In the genomic region with DNA sequence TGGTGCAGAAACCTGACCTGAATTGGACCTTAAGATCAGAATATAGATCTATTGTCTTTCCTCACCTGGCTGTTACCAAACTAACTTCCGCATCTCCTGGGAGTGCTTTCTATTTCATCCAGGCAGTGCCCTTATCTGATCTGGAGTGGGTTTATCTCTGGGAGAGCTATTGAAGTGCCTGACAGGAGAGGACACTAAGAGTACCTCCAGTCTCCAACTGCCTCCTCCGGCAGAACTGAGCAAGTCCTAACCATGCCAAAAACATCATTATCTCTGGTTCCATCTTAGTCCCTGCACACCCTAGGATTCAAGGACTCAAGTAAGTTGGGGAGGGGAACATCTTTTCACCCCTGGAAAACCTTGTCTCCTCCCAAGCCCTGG, we compare ENCODE assay signal across 15 cellular contexts. TPM values are rescaled to one million over a fixed set of nuclear protein-coding genes. Genes with fewer than 3 reads are reported as not detected.
DNase-seq lines count a peak whose midpoint lies in the region; ATAC-seq, FAIRE-seq and TF ChIP-seq lines count a peak whose summit lies in the region.
"Had no signal": no experiment of that assay in that cellular context is flagged by ENCODE, and none has a peak within 500 bp of the region (broad histone marks: within the 10 kb centered on the region; RNA-seq: fewer than 3 reads in every experiment).

No MANE protein-coding gene starts in this region.

- H3K27me3 Mint-ChIP-seq in astrocyte (ENCODE audit: low read depth, unreplicated experiment) = no peaks in the 10 kb centered on the region

- no peaks in the 10 kb centered on the region for H4K20me1 ChIP-seq in astrocyte (ENCODE audit: insufficient read depth, low read length)

- H3K4me3 ChIP-seq in astrocyte (ENCODE audit: insufficient read depth, low read depth, low read length) (no peak overlapping the region), prostate gland (no peak overlapping the region), left lung (no peak overlapping the region)
- H3K4me3 ChIP-seq: GM23338, skin epidermis, tibial nerve had no signal

- peaks cover 36% of the 10 kb centered on the region for H3K4me1 ChIP-seq in astrocyte (ENCODE audit: insufficient read depth, low read length)
- H3K4me1 ChIP-seq in prostate gland (replicated peaks) = no peaks in the 10 kb centered on the region
- peaks cover 13 to 55% of the 10 kb centered on the region in 2 donors for H3K4me1 ChIP-seq in left lung

- H3K79me2 ChIP-seq in astrocyte (ENCODE audit: insufficient read depth, low read length) = no peaks in the 10 kb centered on the region

- H2AFZ ChIP-seq in astrocyte (ENCODE audit: low read depth, low read length) = no peak overlapping the region
- H2AFZ ChIP-seq: GM23338 had no signal

- H3K27me3 ChIP-seq in astrocyte (ENCODE audit: insufficient read depth, low read length) = no peaks in the 10 kb centered on the region
- H3K27me3 ChIP-seq in prostate gland (replicated peaks; ENCODE audit: insufficient read depth) = no peaks in the 10 kb centered on the region
- H3K27me3 ChIP-seq in left lung = no peaks in the 10 kb centered on the region
- H3K27me3 ChIP-seq: tibial nerve had no signal

- peaks cover 1% of the 10 kb centered on the region for H3K36me3 Mint-ChIP-seq in astrocyte (ENCODE audit: low read depth, unreplicated experiment)

- peak overlapping the region; percentile 24 for H3K9ac ChIP-seq in astrocyte (ENCODE audit: low read length)

- H3K4me2 ChIP-seq in astrocyte (ENCODE audit: low read length) = peak overlapping the region; percentile 4
- H3K4me2 ChIP-seq: GM23338 had no signal

- ATAC-seq in activated CD4-positive, CD25-positive, alpha-beta regulatory T cell treated with anti-CD3 and anti-CD28 coated beads, Interleukin-2, amount 50 U/mL, for 24 hours = peak; percentile 9 to 11
- ATAC-seq in left lung = no peak
- ATAC-seq: GM23338, left lobe of liver had no signal

- H3K27ac ChIP-seq in astrocyte (ENCODE audit: low read depth, low read length) (peak overlapping the region; percentile 75), prostate gland (no peak overlapping the region), left lung (peak overlapping the region in 1 of 2 donors; percentile 79)
- H3K27ac ChIP-seq: tibial nerve had no signal

- TF ChIP-seq CTCF in astrocyte (IDR thresholded peaks at IDR 0.05; ENCODE audit: insufficient read depth, low read depth, low read length) (no peak), prostate gland (IDR thresholded peaks at IDR 0.05) (no peak), left lung (IDR thresholded peaks at IDR 0.05) (no peak)

- FAIRE-seq in RCC 7860 (lab: Jason Lieb, UNC) (no peak), astrocyte (lab: Jason Lieb, UNC) (no peak)

- peaks cover 2% of the 10 kb centered on the region for H3K9me3 Mint-ChIP-seq in astrocyte (ENCODE audit: unreplicated experiment)
- H3K9me3 Mint-ChIP-seq: GM23338 had no signal

- DNase-seq in activated CD4-positive, CD25-positive, alpha-beta regulatory T cell treated with anti-CD3 and anti-CD28 coated beads, Interleukin-2, amount 50 U/mL, for 72 hours = no peak
- DNase-seq in RCC 7860 (ENCODE audit: low spot score) (peak; percentile 24), astrocyte (ENCODE audit: low read depth) (no peak), prostate gland (ENCODE audit: low spot score) (peak; percentile 18), left lung (no peak), dermis blood vessel endothelial cell (no peak), 8988T (no peak)
- DNase-seq: glutamatergic neuron had no signal

- intact Hi-C loops in prostate gland (cut with DNase I) (no loop called here), left lung (cut with DNase I) (no loop called here)

- H3K27ac Mint-ChIP-seq in astrocyte (ENCODE audit: unreplicated experiment) = peak overlapping the region; percentile 99
- H3K27ac Mint-ChIP-seq: activated CD8-positive, alpha-beta memory T cell treated with anti-CD3 and anti-CD28 coated beads, Interleukin-2, amount 10 ng/mL, durations not matched to agents 7 days and 5 days; GM23338 had no signal

- H3K4me1 Mint-ChIP-seq in astrocyte (ENCODE audit: low read depth, unreplicated experiment) = peaks cover 38% of the 10 kb centered on the region
- H3K4me1 Mint-ChIP-seq: GM23338 had no signal

- H3K9me3 ChIP-seq in astrocyte (ENCODE audit: insufficient read depth, low read depth, low read length) (no peaks in the 10 kb centered on the region), prostate gland (no peaks in the 10 kb centered on the region), left lung (no peaks in the 10 kb centered on the region)
- H3K9me3 ChIP-seq: tibial nerve had no signal

- no peaks in the 10 kb centered on the region for H3K36me3 ChIP-seq in astrocyte (ENCODE audit: insufficient read depth, low read length)
- H3K36me3 ChIP-seq in prostate gland = no peaks in the 10 kb centered on the region
- H3K36me3 ChIP-seq in left lung = no peaks in the 10 kb centered on the region
- H3K36me3 ChIP-seq: tibial nerve had no signal

- no peak for TF ChIP-seq POLR2A in prostate gland (IDR thresholded peaks at IDR 0.05)

- H3K4me3 Mint-ChIP-seq in astrocyte (ENCODE audit: unreplicated experiment) = no peak overlapping the region
- H3K4me3 Mint-ChIP-seq: activated CD8-positive, alpha-beta memory T cell treated with anti-CD3 and anti-CD28 coated beads, Interleukin-2, amount 10 ng/mL, durations not matched to agents 7 days and 5 days; GM23338 had no signal

- WGBS in prostate gland = 13% methylated on average over 2 of the region's 2 CpGs

RNA-seq across cellular contexts. Expression of a gene that starts 12.4 kb away (rescaled TPM):
- total RNA-seq in astrocyte = 1.8 and 2.2 TPM in 2 replicates
- total RNA-seq in prostate gland = 1 to 10 TPM; 4.5 to 5.6 TPM
- 100 to 1,000 TPM in 1 of 2 donors, 10 to 100 TPM in 1; 87.3 to 103 TPM for total RNA-seq in left lung
- total RNA-seq in dermis blood vessel endothelial cell = 1.4 and 2.7 TPM in 2 replicates
- total RNA-seq: activated CD8-positive, alpha-beta memory T cell treated with anti-CD3 and anti-CD28 coated beads, Interleukin-2, amount 10 ng/mL, durations not matched to agents 7 days and 5 days; GM23338; OCI-LY7 had no signal

Comparison
In these comparisons a context has a peak if more than half of its experiments do, and no peak if none do; other contexts are left out.
1. DNase-seq: peak in RCC 7860 (single experiment) and prostate gland (single experiment); none in activated CD4-positive, CD25-positive, alpha-beta regulatory T cell treated with anti-CD3 and anti-CD28 coated beads, Interleukin-2, amount 50 U/mL, for 72 hours (single experiment), astrocyte (single experiment), left lung (0 of 2), dermis blood vessel endothelial cell (single experiment) and 8988T (single experiment).
2. RNA of a gene that starts 12.4 kb away (total RNA-seq): 87.3 to 103 TPM in left lung; 4.5 to 5.6 TPM in prostate gland, 1.8 to 2.2 TPM in astrocyte and 1.4 to 2.7 TPM in dermis blood vessel endothelial cell; every median in the first group is over 10 times any median in the second.